In the genomic region with DNA sequence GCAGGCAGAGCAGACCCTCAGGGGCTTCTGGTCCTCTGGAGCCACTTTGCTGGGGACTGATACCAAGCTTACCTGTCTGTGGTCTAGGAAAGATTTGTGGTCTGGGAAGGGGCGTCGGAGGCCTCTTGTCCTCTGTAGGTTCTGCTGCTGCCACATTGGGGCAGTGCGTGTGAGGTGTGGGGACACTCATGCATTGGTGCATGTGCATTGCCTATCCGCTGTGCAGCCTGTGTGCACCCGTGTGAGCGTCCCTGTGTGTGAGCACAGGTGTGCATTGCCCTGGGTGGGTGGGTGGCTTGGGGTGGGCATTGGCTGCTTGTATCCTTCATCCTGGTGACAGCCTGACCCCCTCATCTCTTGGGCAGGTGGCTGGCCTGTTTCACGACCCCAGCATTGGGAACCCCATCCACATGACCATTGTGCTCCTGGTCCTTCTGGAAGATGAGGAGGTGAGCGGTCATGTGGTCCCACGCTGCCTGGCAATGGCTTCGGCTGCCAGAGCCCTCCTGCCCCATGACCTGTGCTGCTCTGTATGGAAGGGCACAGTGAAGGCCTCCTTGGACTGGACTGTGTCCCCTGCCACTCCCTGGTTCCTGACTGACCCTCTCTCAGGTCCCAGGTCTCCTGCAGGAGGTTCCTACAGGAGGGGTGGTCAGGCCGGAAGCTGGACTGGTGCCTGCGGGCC, we compare ENCODE assay signal across 12 cellular contexts. TPM values are rescaled to one million over a fixed set of nuclear protein-coding genes. Genes with fewer than 3 reads are reported as not detected.
DNase-seq lines count a peak whose midpoint lies in the region; ATAC-seq and TF ChIP-seq lines count a peak whose summit lies in the region.
"Had no signal": no experiment of that assay in that cellular context is flagged by ENCODE, and none has a peak within 500 bp of the region (broad histone marks: within the 10 kb centered on the region; RNA-seq: fewer than 3 reads in every experiment).

No MANE protein-coding gene starts in this region.

- POLR2A ChIA-PET in GM10248 (lab: Yijun Ruan, JAX): no interaction called here
- POLR2A ChIA-PET in PC-3 (lab: Charles Lee; ENCODE audit: unreplicated experiment): no interaction called here

- WGBS in sigmoid colon, 2 donors: 91 to 94% methylated on average over 12 of the region's 12 CpGs

- no peak for TF ChIP-seq EP300 in sigmoid colon (IDR thresholded peaks at IDR 0.05)

- H3K36me3 ChIP-seq in sigmoid colon (no peaks in the 10 kb centered on the region), PC-3 (ENCODE audit: low read depth, low read length) (no peaks in the 10 kb centered on the region)
- H3K36me3 ChIP-seq: HAP-1 had no signal

- H3K4me3 ChIP-seq in sigmoid colon: no peak overlapping the region
- H3K4me3 ChIP-seq in PC-3 (ENCODE audit: low read length): no peak overlapping the region
- H3K4me3 ChIP-seq: HAP-1 had no signal

- CTCF ChIA-PET in GM10248 (lab: Yijun Ruan, JAX): no interaction called here
- CTCF ChIA-PET in PC-3 (lab: Charles Lee): no interaction called here

- ATAC-seq in left lobe of liver (no peak), PC-3 (no peak), foreskin keratinocyte (no peak)
- ATAC-seq: HepG2 had no signal

- no peak overlapping the region for H3K9ac ChIP-seq in PC-3 (ENCODE audit: low read length)

- no peak for TF ChIP-seq CTCF in GM10248 (IDR thresholded peaks at IDR 0.05; ENCODE audit: control extremely low read depth, extremely low read depth, low read depth, missing control alignments)
- no peak for TF ChIP-seq CTCF in VCaP (conservative IDR thresholded peaks at IDR 0.05)
- TF ChIP-seq CTCF in sigmoid colon (IDR thresholded peaks at IDR 0.05): no peak
- TF ChIP-seq CTCF in PC-3 (conservative IDR thresholded peaks at IDR 0.05; ENCODE audit: low read depth, low read length): no peak
- TF ChIP-seq CTCF in foreskin keratinocyte (conservative IDR thresholded peaks at IDR 0.05): no peak

- no TSS peak for BruUV-seq in PC-3 (replicated peaks; lab: Mats Ljungman, UMichigan)

- H4K20me1 ChIP-seq in PC-3 (ENCODE audit: low read length): no peaks in the 10 kb centered on the region

- no peaks in the 10 kb centered on the region for H3K4me1 ChIP-seq in sigmoid colon
- H3K4me1 ChIP-seq in PC-3 (ENCODE audit: insufficient read depth, low read length): no peaks in the 10 kb centered on the region
- no peaks in the 10 kb centered on the region for H3K4me1 ChIP-seq in foreskin keratinocyte
- H3K4me1 ChIP-seq: HAP-1 had no signal

- no peaks in the 10 kb centered on the region for H3K9me2 ChIP-seq in PC-3 (replicated peaks; ENCODE audit: low read length)

- DNase-seq in GM10248 (ENCODE audit: extremely low spot score): peak; percentile 3
- DNase-seq in left lobe of liver (ENCODE audit: low spot score): peak; percentile 28
- DNase-seq in sigmoid colon: peak; percentile 55
- no peak for DNase-seq in PC-3
- DNase-seq in NOMO-1 treated with DMSO at 0.1 percent for 48 hours (lab: John Stamatoyannopoulos, UW; ENCODE audit: unreplicated experiment): no peak
- no peak for DNase-seq in foreskin keratinocyte
- DNase-seq: C1 segment of cervical spinal cord; CD4-positive, alpha-beta T cell; DMS79 had no signal

- H3K27ac ChIP-seq in VCaP (peak overlapping the region; percentile 33; the same call in 1 of the 2 replicates), sigmoid colon (no peak overlapping the region), PC-3 (ENCODE audit: low read length) (no peak overlapping the region), foreskin keratinocyte (no peak overlapping the region)

- TF ChIP-seq POLR2A in sigmoid colon (IDR thresholded peaks at IDR 0.05): no peak

- no peaks in the 10 kb centered on the region for H3K27me3 ChIP-seq in sigmoid colon
- H3K27me3 ChIP-seq in PC-3 (ENCODE audit: low read length): no peaks in the 10 kb centered on the region
- H3K27me3 ChIP-seq in foreskin keratinocyte: no peaks in the 10 kb centered on the region

- no peak overlapping the region for H2AFZ ChIP-seq in PC-3 (ENCODE audit: low read length)

- H3K4me2 ChIP-seq in PC-3 (ENCODE audit: low read length): no peak overlapping the region

- intact Hi-C loops in sigmoid colon (cut with DNase I) (no loop called here), PC-3 (cut with micrococcal nuclease) (no loop called here)

- no peaks in the 10 kb centered on the region for H3K9me3 ChIP-seq in sigmoid colon
- H3K9me3 ChIP-seq in PC-3 (ENCODE audit: low read length): no peaks in the 10 kb centered on the region
- H3K9me3 ChIP-seq: HAP-1 had no signal

- H3F3A ChIP-seq in PC-3 (ENCODE audit: low read length, unreplicated experiment): no peaks in the 10 kb centered on the region

- no peaks in the 10 kb centered on the region for H3K79me2 ChIP-seq in PC-3 (ENCODE audit: low read length)

RNA-seq across cellular contexts. Expression of a gene that starts 41.5 kb away (rescaled TPM):
- 0.58 TPM for total RNA-seq in left lobe of liver
- total RNA-seq in sigmoid colon: 1 to 10 TPM in 2 of 4 donors, under 1 TPM in 1, not detected in 1; 0.55 to 2.1 (median 1.8) TPM
- polyA plus RNA-seq in sigmoid colon: 1 to 10 TPM in 1 of 3 donors, under 1 TPM in 2; 0.23 to 4.8 (median 0.57) TPM
- total RNA-seq in PC-3 (2014; rRNA removed): 0.35 and 3.7 TPM in 2 replicates
- 1.2 and 1.7 TPM in 2 replicates for total RNA-seq in foreskin keratinocyte
- 1.0 and 1.2 TPM in 2 replicates for polyA plus RNA-seq in foreskin keratinocyte

RNA-seq across cellular contexts. Expression of a gene that starts 41.6 kb away (rescaled TPM):
- 6.7 TPM for total RNA-seq in left lobe of liver
- 10 to 100 TPM; 11.5 to 15.3 (median 12.8) TPM for total RNA-seq in sigmoid colon
- 10 to 100 TPM; 10.8 to 15.7 (median 14.0) TPM for polyA plus RNA-seq in sigmoid colon
- total RNA-seq in PC-3 (2014; rRNA removed): 12.4 and 14.7 TPM in 2 replicates
- 32.6 and 33.6 TPM in 2 replicates for total RNA-seq in foreskin keratinocyte
- polyA plus RNA-seq in foreskin keratinocyte: 12.5 and 16.1 TPM in 2 replicates

RNA-seq across cellular contexts. Expression of a gene that starts 45.2 kb away (rescaled TPM):
- total RNA-seq in left lobe of liver: 0.48 TPM
- 1 to 10 TPM; 1.8 to 3.0 (median 1.8) TPM for total RNA-seq in sigmoid colon
- 1 to 10 TPM in 2 of 3 donors, under 1 TPM in 1; 0.60 to 3.0 (median 1.4) TPM for polyA plus RNA-seq in sigmoid colon
- 1.1 TPM in 1 of 2 replicates, not detected in the other for total RNA-seq in PC-3 (2014; rRNA removed)
- total RNA-seq in foreskin keratinocyte: 0.63 and 1.2 TPM in 2 replicates
- polyA plus RNA-seq in foreskin keratinocyte: 0.27 and 0.39 TPM in 2 replicates

Comparison
In these comparisons a context has a peak if more than half of its experiments do, and no peak if none do; other contexts are left out.
1. DNase-seq: peak in GM10248 (single experiment), left lobe of liver (single experiment) and sigmoid colon (single experiment); none in PC-3 (single experiment), NOMO-1 treated with DMSO at 0.1 percent for 48 hours (single experiment) and foreskin keratinocyte (0 of 2).